In genomic region chr16:15911198-15911597, GRCh38 we compare ENCODE assay signal across 26 cellular contexts. TPM values are rescaled to one million over a fixed set of nuclear protein-coding genes. Genes with fewer than 3 reads are reported as not detected.
"Had no signal": no experiment of that assay in that cellular context is flagged by ENCODE, and none has a peak within 500 bp of the region (broad histone marks: within the 10 kb centered on the region; RNA-seq: fewer than 3 reads in every experiment).

No MANE protein-coding gene starts in this region.

- H3K27ac ChIP-seq: epithelial cell of prostate, gastroesophageal sphincter, spleen, upper lobe of left lung had no signal

- ATAC-seq: activated T-cell treated with anti-CD3 and anti-CD28 coated beads, Interleukin-2, amount 50 U/mL, for 4 hours; gastroesophageal sphincter; left cardiac atrium; SK-N-SH treated with all-trans-retinoic acid at 6 μM for 48 hours; stimulated activated naive CD8-positive, alpha-beta T cell treated with anti-CD3 and anti-CD28 coated beads, Interleukin-15, Interleukin-2, amounts not matched to agents 100 U/mL and 50 U/mL, for 24 hours had no signal

- FAIRE-seq: islet of Langerhans had no signal

- H3K27ac Mint-ChIP-seq: activated B cell treated with CpG ODN at 0.5 μM for 24 hours; activated CD4-positive, alpha-beta T cell treated with anti-CD3 and anti-CD28 coated beads, Interleukin-2, amount 10 ng/mL, durations not matched to agents 7 days and 5 days; activated naive CD4-positive, alpha-beta T cell treated with anti-CD3 and anti-CD28 coated beads, Interleukin-2, amount 50 U/mL, for 24 hours had no signal

- DNase-seq: activated B cell treated with CpG ODN at 0.5 μM for 24 hours; activated CD4-positive, alpha-beta T cell treated with anti-CD3 and anti-CD28 coated beads, Interleukin-2, amount 10 ng/mL, durations not matched to agents 7 days and 5 days; activated CD8-positive, alpha-beta memory T cell treated with anti-CD3 and anti-CD28 coated beads, Interleukin-2, amount 50 U/mL, for 48 hours; activated gamma-delta T cell; activated T-cell treated with anti-CD3 and anti-CD28 coated beads, Interleukin-2, amount 50 U/mL, for 4 hours; amniotic stem cell; cerebellar nuclear complex; cortex of kidney; head of caudate nucleus; hypothalamus; left cardiac atrium; mesenchymal stem cell; occipital lobe; posterior cingulate gyrus; spleen; stimulated activated CD4-positive, alpha-beta T cell treated with anti-CD3 and anti-CD28 coated beads, Interleukin-4, amount 100 ng/mL, for 24 hours; stimulated activated naive CD8-positive, alpha-beta T cell treated with anti-CD3 and anti-CD28 coated beads, Interleukin-15, Interleukin-2, amounts not matched to agents 100 U/mL and 50 U/mL, for 24 hours; T1000; upper lobe of left lung had no signal

- H3K4me1 ChIP-seq: gastroesophageal sphincter, upper lobe of left lung had no signal

- H3K36me3 ChIP-seq: gastroesophageal sphincter, spleen, upper lobe of left lung had no signal

- H3K9me3 ChIP-seq: gastroesophageal sphincter had no signal

- H3K4me3 Mint-ChIP-seq: activated B cell treated with CpG ODN at 0.5 μM for 24 hours; activated CD4-positive, alpha-beta T cell treated with anti-CD3 and anti-CD28 coated beads, Interleukin-2, amount 10 ng/mL, durations not matched to agents 7 days and 5 days; activated naive CD4-positive, alpha-beta T cell treated with anti-CD3 and anti-CD28 coated beads, Interleukin-2, amount 50 U/mL, for 24 hours; activated T-cell treated with anti-CD3 and anti-CD28 coated beads, Interleukin-2, amount 50 U/mL, for 4 hours had no signal

- H3K27me3 ChIP-seq: gastroesophageal sphincter, spleen, upper lobe of left lung had no signal

- H3K9me3 Mint-ChIP-seq: activated B cell treated with CpG ODN at 0.5 μM for 24 hours; activated naive CD4-positive, alpha-beta T cell treated with anti-CD3 and anti-CD28 coated beads, Interleukin-2, amount 50 U/mL, for 24 hours had no signal

- H3K27me3 Mint-ChIP-seq: activated B cell treated with CpG ODN at 0.5 μM for 24 hours; activated CD4-positive, alpha-beta T cell treated with anti-CD3 and anti-CD28 coated beads, Interleukin-2, amount 10 ng/mL, durations not matched to agents 7 days and 5 days; activated naive CD4-positive, alpha-beta T cell treated with anti-CD3 and anti-CD28 coated beads, Interleukin-2, amount 50 U/mL, for 24 hours had no signal

- H3K4me3 ChIP-seq: gastroesophageal sphincter, spleen, upper lobe of left lung had no signal

RNA-seq across cellular contexts. Expression of gene MYH11, which starts 54.4 kb away (rescaled TPM):
- total RNA-seq: activated CD8-positive, alpha-beta memory T cell treated with anti-CD3 and anti-CD28 coated beads for 36 hours had no signal
- polyA plus RNA-seq: neural cell had no signal
